8 cellular contexts compared by ENCODE assay signal in the genomic region with DNA sequence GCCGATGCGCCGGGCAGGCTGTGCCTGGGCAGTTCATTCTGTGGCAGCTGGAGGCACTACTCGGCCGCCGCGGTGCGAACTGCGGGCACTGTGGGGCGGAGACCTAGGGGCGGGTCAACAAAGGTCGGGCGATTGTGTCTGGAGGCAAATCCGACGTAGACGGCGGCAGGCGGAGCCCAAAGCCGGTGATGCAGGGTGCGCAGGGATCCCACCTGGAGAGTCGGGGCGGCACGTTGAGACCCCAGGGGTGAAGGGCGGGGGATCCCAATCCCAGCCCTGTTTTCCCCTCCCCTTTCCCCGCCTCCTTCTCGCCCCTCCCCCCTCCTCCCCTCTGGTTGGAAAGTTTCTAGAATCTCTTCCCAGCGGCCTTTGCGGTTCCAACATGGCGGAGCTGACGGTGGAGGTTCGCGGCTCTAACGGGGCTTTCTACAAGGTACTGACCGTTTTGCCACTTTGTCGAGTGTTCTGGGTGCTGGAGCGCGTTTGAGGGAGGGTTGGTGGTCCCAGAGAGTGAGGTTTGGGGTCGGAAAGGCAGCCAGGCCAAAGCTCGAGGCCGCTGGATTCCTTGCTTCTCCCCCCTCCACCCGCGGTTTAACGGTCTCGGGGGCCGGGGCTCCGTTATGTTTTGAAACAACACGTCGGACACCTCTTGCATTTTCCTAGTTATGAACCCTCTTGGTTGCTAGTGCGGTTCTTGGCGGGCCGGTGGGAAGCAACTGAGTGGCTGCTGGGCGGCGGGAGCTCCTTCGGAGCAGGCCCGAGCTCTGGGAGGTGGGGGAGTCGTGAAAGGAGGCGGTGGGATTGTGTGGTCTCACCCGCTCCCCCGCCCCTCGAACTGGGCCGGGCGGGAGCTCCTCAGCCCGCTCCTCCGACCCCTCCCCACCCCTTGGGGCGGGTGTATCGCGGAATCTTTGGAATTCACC. TPM values are rescaled to one million over a fixed set of nuclear protein-coding genes. Genes with fewer than 3 reads are reported as not detected.
A peak's percentile ranks its signal among the peaks of the same experiment; 100 is the strongest.
DNase-seq lines count a peak whose midpoint lies in the region; ATAC-seq and TF ChIP-seq lines count a peak whose summit lies in the region.

TSS of gene FXR1 (plus strand) at position 367 of the 923 bp plus-strand sequence. CDS start at position 383, 16 bp downstream.

- H3K4me1 ChIP-seq in mucosa of rectum (ENCODE audit: control insufficient read depth in 2 of 2, insufficient read depth in 2 of 2, low read length in 2 of 2): peaks cover 6 to 15% of the 10 kb centered on the region in 2 donors

- H3K4me3 ChIP-seq in epithelial cell of proximal tubule (ENCODE audit: low read depth, low read length) (peak within 1 kb of the TSS; percentile 80), mucosa of rectum (ENCODE audit: low read length in 2 of 2) (peak within 1 kb of the TSS; percentile 97 to 99)

- no peaks in the 10 kb centered on the region for H3K27me3 ChIP-seq in mucosa of rectum (ENCODE audit: control insufficient read depth in 2 of 2, insufficient read depth in 2 of 2, low read length in 2 of 2)

- DNase-seq in DMS153 treated with DMSO at 0.1 percent for 48 hours (lab: John Stamatoyannopoulos, UW; ENCODE audit: unreplicated experiment) (peak; percentile 85), OCI-M1 (lab: John Stamatoyannopoulos, UW) (peak; percentile 87), activated T-cell treated with anti-CD3 and anti-CD28 coated beads for 4 hours (peak; percentile 87), epithelial cell of proximal tubule (ENCODE audit: low read depth) (peak; percentile 27)
- peak; percentile 74 to 79 for DNase-seq in stimulated activated CD8-positive, alpha-beta memory T cell treated with anti-CD3 and anti-CD28 coated beads, Interleukin-7, amount 100 ng/mL, for 1 hour (ENCODE audit: low read depth in 2 of 2)

- no peaks in the 10 kb centered on the region for H3K9me3 Mint-ChIP-seq in IgD-negative memory B cell

- H3K36me3 Mint-ChIP-seq in IgD-negative memory B cell: no peaks in the 10 kb centered on the region

- H3K27ac Mint-ChIP-seq in IgD-negative memory B cell: peak within 1 kb of the TSS; percentile 84 to 96 (median 94)

- H3K9me3 ChIP-seq in mucosa of rectum (ENCODE audit: control insufficient read depth in 2 of 2, low read length in 2 of 2): no peaks in the 10 kb centered on the region

- TF ChIP-seq CTCF in epithelial cell of proximal tubule (conservative IDR thresholded peaks at IDR 0.05; ENCODE audit: low read depth, low read length): peak; percentile 58

- peak within 1 kb of the TSS; percentile 97 to 98 for H3K9ac ChIP-seq in mucosa of rectum (ENCODE audit: low read depth in 1 of 2, low read length in 2 of 2)

- H3K27ac ChIP-seq in mucosa of rectum (ENCODE audit: low read depth in 2 of 2, low read length in 2 of 2): peak within 1 kb of the TSS; percentile 88 to 91

- H3K36me3 ChIP-seq in mucosa of rectum (ENCODE audit: control insufficient read depth in 2 of 2, insufficient read depth in 2 of 2, low read length in 2 of 2): no peaks in the 10 kb centered on the region

- H3K27me3 Mint-ChIP-seq in IgD-negative memory B cell: no peaks in the 10 kb centered on the region

- H3K4me1 Mint-ChIP-seq in IgD-negative memory B cell: peaks cover 36 to 59% (median 42%) of the 10 kb centered on the region in 3 donors

- ATAC-seq in GM21529 (IDR thresholded peaks at IDR 0.05; ENCODE audit: unreplicated experiment): peak; percentile 98

- H3K4me3 Mint-ChIP-seq in IgD-negative memory B cell: peak within 1 kb of the TSS; percentile 95 to 98 (median 97)

RNA-seq across cellular contexts. Expression of gene FXR1, which starts in this region (rescaled TPM):
- polyA plus RNA-seq in IgD-negative memory B cell: 50.1 TPM
- total RNA-seq in epithelial cell of proximal tubule: 114 and 145 TPM in 2 replicates

Comparison
In these comparisons a context has a peak if more than half of its experiments do, and no peak if none do; other contexts are left out.
1. Peak in every context shown above with its lines: DNase-seq, ATAC-seq, H3K4me3 ChIP-seq and H3K27ac ChIP-seq.
2. DNase-seq: peak in every context shown above with its lines; median percentile 87 in OCI-M1; 87 in activated T-cell treated with anti-CD3 and anti-CD28 coated beads for 4 hours; 85 in DMS153 treated with DMSO at 0.1 percent for 48 hours; 76 in stimulated activated CD8-positive, alpha-beta memory T cell treated with anti-CD3 and anti-CD28 coated beads, Interleukin-7, amount 100 ng/mL, for 1 hour; 27 in epithelial cell of proximal tubule.